Comparison of ENCODE assay signal across 1 cellular context in genomic region chr7:90596745-90597526, GRCh38.
TF ChIP-seq lines count a peak whose summit lies in the region.

No MANE protein-coding gene starts in this region.

TF ChIP-seq in GM12878, 131 proteins besides CTCF, POLR2A, EP300 and RAD21 (continued from another document):
- TF ChIP-seq HSF1 (IDR thresholded peaks at IDR 0.05; ENCODE audit: low read depth, low read length): no peak
- TF ChIP-seq, protein P1, sequence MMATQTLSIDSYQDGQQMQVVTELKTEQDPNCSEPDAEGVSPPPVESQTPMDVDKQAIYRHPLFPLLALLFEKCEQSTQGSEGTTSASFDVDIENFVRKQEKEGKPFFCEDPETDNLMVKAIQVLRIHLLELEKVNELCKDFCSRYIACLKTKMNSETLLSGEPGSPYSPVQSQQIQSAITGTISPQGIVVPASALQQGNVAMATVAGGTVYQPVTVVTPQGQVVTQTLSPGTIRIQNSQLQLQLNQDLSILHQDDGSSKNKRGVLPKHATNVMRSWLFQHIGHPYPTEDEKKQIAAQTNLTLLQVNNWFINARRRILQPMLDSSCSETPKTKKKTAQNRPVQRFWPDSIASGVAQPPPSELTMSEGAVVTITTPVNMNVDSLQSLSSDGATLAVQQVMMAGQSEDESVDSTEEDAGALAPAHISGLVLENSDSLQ (IDR thresholded peaks at IDR 0.05): no peak
- no peak for TF ChIP-seq TBL1XR1 (IDR thresholded peaks at IDR 0.05; ENCODE audit: low read depth, low read length)
